In genomic region chr19:8001995-8002849, GRCh38 we compare ENCODE assay signal across 1 cellular context.
TF ChIP-seq lines count a peak whose summit lies in the region.

No MANE protein-coding gene starts in this region.

TF ChIP-seq in K562, 482 proteins besides CTCF, POLR2A, EP300 and RAD21 (continued from another document and continues in another):
- TF ChIP-seq NR0B1 (IDR thresholded peaks at IDR 0.05; ENCODE audit: partially characterized antibody) = no peak
- no peak for TF ChIP-seq ZBTB49 (CRISPR knock-in tag; IDR thresholded peaks at IDR 0.05; ENCODE audit: borderline replicate concordance)
- no peak for TF ChIP-seq TRIM24 (IDR thresholded peaks at IDR 0.05)
- no peak for TF ChIP-seq NKRF (IDR thresholded peaks at IDR 0.05; ENCODE audit: borderline replicate concordance)
- no peak; the same call in 1 of the 2 replicates for TF ChIP-seq ZBED1 (IDR thresholded peaks at IDR 0.05)
- TF ChIP-seq ZNF324 (CRISPR knock-in tag; IDR thresholded peaks at IDR 0.05) = no peak
- no peak for TF ChIP-seq BMI1 (IDR thresholded peaks at IDR 0.05; ENCODE audit: low read length)
- no peak for TF ChIP-seq E2F4 (CRISPR knock-in tag; IDR thresholded peaks at IDR 0.05; ENCODE audit: low read depth)
- TF ChIP-seq HIVEP1 (CRISPR knock-in tag; IDR thresholded peaks at IDR 0.05) = no peak
- TF ChIP-seq HMG20A (CRISPR knock-in tag; conservative IDR thresholded peaks at IDR 0.05) = no peak
- no peak for TF ChIP-seq RUNX1 (IDR thresholded peaks at IDR 0.05; ENCODE audit: low read depth)
- TF ChIP-seq ZNF41 (CRISPR knock-in tag; conservative IDR thresholded peaks at IDR 0.05) = no peak
- no peak for TF ChIP-seq HDGF (IDR thresholded peaks at IDR 0.05)
- no peak for TF ChIP-seq ZC3H8 (IDR thresholded peaks at IDR 0.05)
- TF ChIP-seq ILF3 (IDR thresholded peaks at IDR 0.05; ENCODE audit: borderline replicate concordance) = no peak
- TF ChIP-seq ZNF232 (CRISPR knock-in tag; IDR thresholded peaks at IDR 0.05) = no peak
- TF ChIP-seq FOXP1 (CRISPR knock-in tag; IDR thresholded peaks at IDR 0.05) = peak; percentile 72
- no peak for TF ChIP-seq ZNF830 (CRISPR knock-in tag; IDR thresholded peaks at IDR 0.05)
- no peak for TF ChIP-seq NFXL1 (CRISPR knock-in tag; IDR thresholded peaks at IDR 0.05)
- peak in 2 of 3 experiments; percentile 55 to 73; a peak in 3 of 6 replicates for TF ChIP-seq ZBTB11 (CRISPR knock-in tag; IDR thresholded peaks at IDR 0.05)
- TF ChIP-seq MEF2D (tag; conservative IDR thresholded peaks at IDR 0.05; ENCODE audit: low read depth) = no peak
- no peak for TF ChIP-seq NFIC (IDR thresholded peaks at IDR 0.05)
- TF ChIP-seq KAT7 (CRISPR knock-in tag; IDR thresholded peaks at IDR 0.05; ENCODE audit: borderline replicate concordance) = no peak
- no peak for TF ChIP-seq ZBTB8A (IDR thresholded peaks at IDR 0.05; ENCODE audit: partially characterized antibody)
- no peak for TF ChIP-seq KLF1 (tag; IDR thresholded peaks at IDR 0.05)
- no peak for TF ChIP-seq CEBPB (tag; IDR thresholded peaks at IDR 0.05)
- no peak for TF ChIP-seq CREB3L1 (IDR thresholded peaks at IDR 0.05; ENCODE audit: borderline replicate concordance, low read depth)
- TF ChIP-seq CBFA2T2 (conservative IDR thresholded peaks at IDR 0.05) = no peak
- TF ChIP-seq KDM5B (IDR thresholded peaks at IDR 0.05; ENCODE audit: insufficient replicate concordance, low read depth, low read length) = no peak
- TF ChIP-seq AFF4 (CRISPR knock-in tag; IDR thresholded peaks at IDR 0.05) = no peak
- TF ChIP-seq AFF1 (IDR thresholded peaks at IDR 0.05; ENCODE audit: low read depth in 1 of 2, partially characterized antibody in 2 of 2) = no peak
- TF ChIP-seq ZNF507 (tag; conservative IDR thresholded peaks at IDR 0.05) = no peak
- no peak for TF ChIP-seq ZNF354B (CRISPR knock-in tag; IDR thresholded peaks at IDR 0.05)
- TF ChIP-seq RBM34 (IDR thresholded peaks at IDR 0.05; ENCODE audit: borderline replicate concordance, insufficient read depth, low read length) = no peak
- 0 out of 2 replicates have a peak, but pooled peaks have one; percentile 18 for TF ChIP-seq ZNF24 (IDR thresholded peaks at IDR 0.05)
- TF ChIP-seq ZBTB7A (IDR thresholded peaks at IDR 0.05; ENCODE audit: borderline replicate concordance, control insufficient read depth, low read depth, low read length) = peak; percentile 82; the same call in 1 of the 2 replicates
- TF ChIP-seq ZC3H4 (CRISPR knock-in tag; IDR thresholded peaks at IDR 0.05; ENCODE audit: borderline replicate concordance) = no peak
- no peak for TF ChIP-seq PCBP2 (IDR thresholded peaks at IDR 0.05; ENCODE audit: low read depth, low read length, poor library complexity, severe bottlenecking)
- no peak for TF ChIP-seq LCOR (CRISPR knock-in tag; IDR thresholded peaks at IDR 0.05)
- 0 out of 2 replicates have a peak, but pooled peaks have one; percentile 26 for TF ChIP-seq BCOR (IDR thresholded peaks at IDR 0.05)
- TF ChIP-seq EWSR1 (IDR thresholded peaks at IDR 0.05; ENCODE audit: borderline replicate concordance, low read depth, partially characterized antibody) = no peak
- no peak for TF ChIP-seq DLX4 (CRISPR knock-in tag; IDR thresholded peaks at IDR 0.05)
- no peak for TF ChIP-seq POU5F1 (IDR thresholded peaks at IDR 0.05; ENCODE audit: borderline replicate concordance, low read depth, low read length, partially characterized antibody)
- TF ChIP-seq MCM7 (IDR thresholded peaks at IDR 0.05) = no peak
- TF ChIP-seq GATA2 (CRISPR knock-in tag; IDR thresholded peaks at IDR 0.05) = no peak
- no peak for TF ChIP-seq CHD2 (IDR thresholded peaks at IDR 0.05; ENCODE audit: low read depth, low read length)
- no peak for TF ChIP-seq NFRKB (IDR thresholded peaks at IDR 0.05; ENCODE audit: low read depth)
- TF ChIP-seq CC2D1A (IDR thresholded peaks at IDR 0.05) = 0 out of 2 replicates have a peak, but pooled peaks have one; percentile 19
